ENCODE assay signal across 2 cellular contexts in genomic region chr17:17682737-17683675, GRCh38.
A peak's percentile ranks its signal among the peaks of the same experiment; 100 is the strongest.
TF ChIP-seq lines count a peak whose summit lies in the region.

No MANE protein-coding gene starts in this region.

TF ChIP-seq in Ishikawa, 13 proteins besides CTCF, POLR2A, EP300 and RAD21 (continued from another document):
- TF ChIP-seq REST (IDR thresholded peaks at IDR 0.05; ENCODE audit: low read depth), result no peak; the same call in 1 of the 2 replicates
- no peak for TF ChIP-seq CEBPB (IDR thresholded peaks at IDR 0.05)
- 0 out of 2 replicates have a peak, but pooled peaks have one; percentile 25 for TF ChIP-seq CREB1 (IDR thresholded peaks at IDR 0.05; ENCODE audit: low read depth)
- TF ChIP-seq FOXM1 (IDR thresholded peaks at IDR 0.05; ENCODE audit: borderline replicate concordance, low read depth), result no peak
- peak; percentile 70 for TF ChIP-seq TAF1 (IDR thresholded peaks at IDR 0.05; ENCODE audit: low read depth)
- no peak for TF ChIP-seq EGR1 (IDR thresholded peaks at IDR 0.05)
- no peak for TF ChIP-seq NFIC (IDR thresholded peaks at IDR 0.05)
- no peak; the same call in 1 of the 2 replicates for TF ChIP-seq MAX (IDR thresholded peaks at IDR 0.05)
- no peak for TF ChIP-seq ZBTB7A (IDR thresholded peaks at IDR 0.05; ENCODE audit: low read depth)
- no peak for TF ChIP-seq USF1 (IDR thresholded peaks at IDR 0.05)
- peak; percentile 75 for TF ChIP-seq YY1 (IDR thresholded peaks at IDR 0.05; ENCODE audit: low read depth)

TF ChIP-seq in K562, 482 proteins besides CTCF, POLR2A, EP300 and RAD21 (continued from another document and continues in another):
- no peak for TF ChIP-seq HOMEZ (CRISPR knock-in tag; IDR thresholded peaks at IDR 0.05)
- TF ChIP-seq ZNF740 (CRISPR knock-in tag; IDR thresholded peaks at IDR 0.05), result 0 out of 2 replicates have a peak, but pooled peaks have one; percentile 10
- TF ChIP-seq ZNF740 (tag; IDR thresholded peaks at IDR 0.05), result no peak
- no peak for TF ChIP-seq MECOM (CRISPR knock-in tag; IDR thresholded peaks at IDR 0.05)
- no peak for TF ChIP-seq USF2 (CRISPR knock-in tag; IDR thresholded peaks at IDR 0.05)
- no peak for TF ChIP-seq KLF13 (tag; IDR thresholded peaks at IDR 0.05; ENCODE audit: borderline replicate concordance, low read depth)
- no peak for TF ChIP-seq RUNX1 (IDR thresholded peaks at IDR 0.05; ENCODE audit: low read depth)
- peak in 1 of 2 experiments; percentile 18 for TF ChIP-seq AFF1 (IDR thresholded peaks at IDR 0.05; ENCODE audit: low read depth in 1 of 2, partially characterized antibody in 2 of 2)
- no peak for TF ChIP-seq STAT5A (IDR thresholded peaks at IDR 0.05; ENCODE audit: borderline replicate concordance, low read length)
- no peak for TF ChIP-seq ZNF780A (CRISPR knock-in tag; IDR thresholded peaks at IDR 0.05)
- peak; percentile 58; the same call in 1 of the 2 replicates for TF ChIP-seq CHD2 (IDR thresholded peaks at IDR 0.05; ENCODE audit: low read depth, low read length)
- 0 out of 2 replicates have a peak, but pooled peaks have one; percentile 7 for TF ChIP-seq ZBTB1 (CRISPR knock-in tag; IDR thresholded peaks at IDR 0.05; ENCODE audit: borderline replicate concordance, low read depth)
- no peak for TF ChIP-seq ZZZ3 (IDR thresholded peaks at IDR 0.05)
- peak; percentile 67 for TF ChIP-seq CEBPG (CRISPR knock-in tag; IDR thresholded peaks at IDR 0.05)
- TF ChIP-seq CEBPG (tag; conservative IDR thresholded peaks at IDR 0.05 in 1 of 2, IDR thresholded peaks at IDR 0.05 in 1 of 2), result peak in 1 of 2 experiments; percentile 32; a peak in 1 of 4 replicates
- no peak for TF ChIP-seq ZNF146 (CRISPR knock-in tag; IDR thresholded peaks at IDR 0.05; ENCODE audit: unreplicated experiment)
- no peak for TF ChIP-seq MTA1 (IDR thresholded peaks at IDR 0.05; ENCODE audit: borderline replicate concordance)
- no peak for TF ChIP-seq FOXP4 (CRISPR knock-in tag; IDR thresholded peaks at IDR 0.05; ENCODE audit: borderline replicate concordance)
- no peak for TF ChIP-seq ZC3H4 (CRISPR knock-in tag; IDR thresholded peaks at IDR 0.05; ENCODE audit: borderline replicate concordance)
- TF ChIP-seq FOXK1 (CRISPR knock-in tag; IDR thresholded peaks at IDR 0.05; ENCODE audit: borderline replicate concordance), result no peak
- TF ChIP-seq EGR1 (conservative IDR thresholded peaks at IDR 0.05), result peak; percentile 32
- TF ChIP-seq HBP1 (CRISPR knock-in tag; IDR thresholded peaks at IDR 0.05), result no peak
- TF ChIP-seq ZNF655 (CRISPR knock-in tag; IDR thresholded peaks at IDR 0.05), result no peak
- TF ChIP-seq MBD2 (IDR thresholded peaks at IDR 0.05; ENCODE audit: borderline replicate concordance, low read depth), result no peak
- TF ChIP-seq ETV1 (tag; conservative IDR thresholded peaks at IDR 0.05; ENCODE audit: low read depth), result no peak
- no peak for TF ChIP-seq ARID4B (CRISPR knock-in tag; IDR thresholded peaks at IDR 0.05)
- TF ChIP-seq SMAD4 (CRISPR knock-in tag; conservative IDR thresholded peaks at IDR 0.05), result no peak
- TF ChIP-seq ZNF174 (CRISPR knock-in tag; IDR thresholded peaks at IDR 0.05), result no peak
- no peak for TF ChIP-seq PURB (CRISPR knock-in tag; IDR thresholded peaks at IDR 0.05; ENCODE audit: low read depth)
- TF ChIP-seq SMARCB1 (IDR thresholded peaks at IDR 0.05; ENCODE audit: insufficient read length, low read depth), result no peak
- TF ChIP-seq REST (CRISPR knock-in tag; IDR thresholded peaks at IDR 0.05; ENCODE audit: low read depth), result no peak
- no peak for TF ChIP-seq BMI1 (IDR thresholded peaks at IDR 0.05; ENCODE audit: low read length)
- no peak for TF ChIP-seq PRPF4 (IDR thresholded peaks at IDR 0.05; ENCODE audit: insufficient read depth, low read depth, low read length, poor library complexity, severe bottlenecking)
- TF ChIP-seq XRCC3 (IDR thresholded peaks at IDR 0.05), result no peak
- TF ChIP-seq ZBTB7A (IDR thresholded peaks at IDR 0.05; ENCODE audit: borderline replicate concordance, control insufficient read depth, low read depth, low read length), result peak; percentile 21; the same call in 1 of the 2 replicates
